ENCODE assay signal across 21 cellular contexts in the genomic region with DNA sequence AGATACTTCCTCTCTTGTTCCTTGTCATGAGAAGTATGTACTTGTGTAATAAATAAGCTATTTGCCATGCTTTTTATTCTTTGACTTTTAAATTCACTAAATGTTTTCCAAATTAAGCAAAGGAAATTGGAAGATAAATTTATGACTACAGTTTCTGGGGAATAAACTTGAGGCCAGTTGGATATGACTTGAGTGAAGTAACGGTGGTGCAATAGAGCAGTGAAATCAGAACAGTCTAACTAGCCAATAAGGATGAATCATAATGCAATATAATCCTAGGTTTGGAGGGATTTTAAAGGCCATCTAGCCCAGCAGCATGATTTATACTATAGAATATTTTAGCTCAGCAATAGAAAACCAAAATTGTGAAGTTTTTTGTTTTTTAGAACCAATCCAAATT.
A peak's percentile ranks its signal among the peaks of the same experiment; 100 is the strongest.
DNase-seq lines count a peak whose midpoint lies in the region; ATAC-seq and TF ChIP-seq lines count a peak whose summit lies in the region.
"Had no signal": no experiment of that assay in that cellular context is flagged by ENCODE, and none has a peak within 500 bp of the region (broad histone marks: within the 10 kb centered on the region; RNA-seq: fewer than 3 reads in every experiment).

No MANE protein-coding gene starts in this region.

- peak; percentile 87 for ATAC-seq in gastrocnemius medialis
- no peak for ATAC-seq in HG03442 (IDR thresholded peaks at IDR 0.05; ENCODE audit: unreplicated experiment)
- ATAC-seq: K562, T-cell had no signal

- H3K9ac ChIP-seq in adipocyte (ENCODE audit: low read length), result peak overlapping the region; percentile 79

- no peaks in the 10 kb centered on the region for H3K4me1 Mint-ChIP-seq in Calu3 (ENCODE audit: low read depth, unreplicated experiment)

- H3K27me3 Mint-ChIP-seq in Calu3 (ENCODE audit: unreplicated experiment), result no peaks in the 10 kb centered on the region
- H3K27me3 Mint-ChIP-seq: activated naive CD4-positive, alpha-beta T cell treated with anti-CD3 and anti-CD28 coated beads, Interleukin-2, amount 10 ng/mL, durations not matched to agents 7 days and 5 days; CD4-positive, CD25-positive, alpha-beta regulatory T cell had no signal

- H3K36me3 ChIP-seq in adipocyte (ENCODE audit: control insufficient read depth, insufficient read depth, low read length, severe bottlenecking), result no peaks in the 10 kb centered on the region
- no peaks in the 10 kb centered on the region for H3K36me3 ChIP-seq in gastrocnemius medialis
- H3K36me3 ChIP-seq in ovary, result no peaks in the 10 kb centered on the region
- H3K36me3 ChIP-seq: esophagus muscularis mucosa, Peyer's patch had no signal

- BruUV-seq in Calu3 (replicated peaks; lab: Mats Ljungman, UMichigan), result no TSS peak

- no peak for TF ChIP-seq EP300 in ovary (IDR thresholded peaks at IDR 0.05)

- peaks cover 3% of the 10 kb centered on the region for H3K9me3 Mint-ChIP-seq in Calu3 (ENCODE audit: low read depth, unreplicated experiment)

- CTCF ChIA-PET in Calu3 (lab: Charles Lee), result interaction anchor here (0.6 to 0.7 kb wide), 2 partner anchors 13 to 786 kb away, joined by 3 read pairs; no protein-coding TSS in a partner anchor

- H3K4me1 ChIP-seq in adipocyte (ENCODE audit: control insufficient read depth, insufficient read depth, low read length) (peaks cover 61% of the 10 kb centered on the region), gastrocnemius medialis (peaks cover 0 to 7% of the 10 kb centered on the region in 2 donors), ovary (ENCODE audit: insufficient read depth) (peaks cover 3% of the 10 kb centered on the region)
- H3K4me1 ChIP-seq: Peyer's patch had no signal

- H3K36me3 Mint-ChIP-seq in Calu3 (ENCODE audit: insufficient read depth, unreplicated experiment), result no peaks in the 10 kb centered on the region
- H3K36me3 Mint-ChIP-seq: activated naive CD4-positive, alpha-beta T cell treated with anti-CD3 and anti-CD28 coated beads, Interleukin-2, amount 10 ng/mL, durations not matched to agents 7 days and 5 days; CD4-positive, CD25-positive, alpha-beta regulatory T cell; T-cell had no signal

- no peaks in the 10 kb centered on the region for H3K27me3 ChIP-seq in adipocyte (replicated peaks; ENCODE audit: control insufficient read depth, insufficient read depth, low read length)
- H3K27me3 ChIP-seq in gastrocnemius medialis, result no peaks in the 10 kb centered on the region
- no peaks in the 10 kb centered on the region for H3K27me3 ChIP-seq in ovary
- H3K27me3 ChIP-seq: esophagus muscularis mucosa, Peyer's patch had no signal

- TF ChIP-seq CTCF in foreskin fibroblast (IDR thresholded peaks at IDR 0.05; ENCODE audit: low read depth, low read length) (no peak), gastrocnemius medialis (IDR thresholded peaks at IDR 0.05 in 4 of 5, conservative IDR thresholded peaks at IDR 0.05 in 1 of 5) (no peak), ovary (IDR thresholded peaks at IDR 0.05) (no peak), Calu3 (IDR thresholded peaks at IDR 0.05; ENCODE audit: unreplicated experiment) (no peak)

- intact Hi-C loops in gastrocnemius medialis (cut with DNase I; ENCODE audit: low total_unique reads), result no loop called here
- intact Hi-C loops in ovary (cut with DNase I), result no loop called here
- intact Hi-C loops in Calu3 (cut with micrococcal nuclease; ENCODE audit: unreplicated experiment), result no loop called here

- DNase-seq in EL, result peak; percentile 67
- peak; percentile 91 for DNase-seq in adipocyte (ENCODE audit: low read depth)
- peak; percentile 78 to 90 for DNase-seq in foreskin fibroblast
- no peak for DNase-seq in gastrocnemius medialis
- DNase-seq in ovary, result no peak
- DNase-seq in HT-29 (ENCODE audit: low spot score), result no peak
- DNase-seq in Calu3, result no peak
- DNase-seq: activated CD8-positive, alpha-beta memory T cell treated with anti-CD3 and anti-CD28 coated beads, Interleukin-2, amount 50 U/mL, for 4 hours; activated naive CD4-positive, alpha-beta T cell treated with anti-CD3 and anti-CD28 coated beads, Interleukin-2, amount 10 ng/mL, durations not matched to agents 7 days and 5 days; CD4-positive, CD25-positive, alpha-beta regulatory T cell; cerebellar nuclear complex; midbrain; NCI-H187; NCI-H69; Peyer's patch; stimulated activated CD4-positive, alpha-beta T cell treated with anti-CD3 and anti-CD28 coated beads, Interleukin-1b, Interleukin-23, amount 100 ng/mL, for 48 hours; T-cell; trophoblast cell had no signal

- no peak overlapping the region for H3K27ac Mint-ChIP-seq in Calu3 (ENCODE audit: unreplicated experiment)
- H3K27ac Mint-ChIP-seq: activated naive CD4-positive, alpha-beta T cell treated with anti-CD3 and anti-CD28 coated beads, Interleukin-2, amount 10 ng/mL, durations not matched to agents 7 days and 5 days; CD4-positive, CD25-positive, alpha-beta regulatory T cell; T-cell had no signal

- no peaks in the 10 kb centered on the region for H3K9me3 ChIP-seq in adipocyte (ENCODE audit: control insufficient read depth, low read length)
- no peaks in the 10 kb centered on the region for H3K9me3 ChIP-seq in gastrocnemius medialis
- H3K9me3 ChIP-seq in ovary, result no peaks in the 10 kb centered on the region
- H3K9me3 ChIP-seq: esophagus muscularis mucosa, Peyer's patch had no signal

- H3K27ac ChIP-seq in gastrocnemius medialis (peak overlapping the region in 2 of 4 donors; percentile 23 to 51), ovary (no peak overlapping the region)
- H3K27ac ChIP-seq: Peyer's patch had no signal

- TF ChIP-seq POLR2A in gastrocnemius medialis (IDR thresholded peaks at IDR 0.05) (no peak), ovary (IDR thresholded peaks at IDR 0.05) (no peak)

- H3K4me3 Mint-ChIP-seq in Calu3 (ENCODE audit: low read depth, unreplicated experiment), result no peak overlapping the region
- H3K4me3 Mint-ChIP-seq: activated naive CD4-positive, alpha-beta T cell treated with anti-CD3 and anti-CD28 coated beads, Interleukin-2, amount 10 ng/mL, durations not matched to agents 7 days and 5 days; CD4-positive, CD25-positive, alpha-beta regulatory T cell; T-cell had no signal

- in situ Hi-C loops in gastrocnemius medialis (cut with MboI; ENCODE audit: low sequenced_read_pairs in 4 of 4), result loop anchor here in 1 of 4 donors (25.0 kb wide), 1 partner anchor 107 kb away; no protein-coding TSS in a partner anchor

- H3K4me3 ChIP-seq in adipocyte (ENCODE audit: low read length) (no peak overlapping the region), foreskin fibroblast (ENCODE audit: low read depth in 1 of 2, low read length in 2 of 2) (no peak overlapping the region), gastrocnemius medialis (no peak overlapping the region), ovary (no peak overlapping the region)
- H3K4me3 ChIP-seq: esophagus muscularis mucosa, K562, Peyer's patch had no signal

- 16 to 37% (median 24%) methylated on average over 1 of the region's 1 CpG for WGBS in ovary, 3 donors

Comparison
In these comparisons a context has a peak if more than half of its experiments do, and no peak if none do; other contexts are left out.
1. DNase-seq: peak in EL (single experiment), adipocyte (single experiment) and foreskin fibroblast (2 of 2); none in gastrocnemius medialis (0 of 2), ovary (0 of 5), HT-29 (single experiment) and Calu3 (single experiment).